Comparison of ENCODE assay signal across 1 cellular context in genomic region chr5:146137967-146138403, GRCh38.
A peak's percentile ranks its signal among the peaks of the same experiment; 100 is the strongest.
TF ChIP-seq lines count a peak whose summit lies in the region.

No MANE protein-coding gene starts in this region.

TF ChIP-seq in HepG2, 621 proteins besides CTCF, POLR2A, EP300 and RAD21 (continues in another document):
- TF ChIP-seq TBX2 (CRISPR knock-in tag; IDR thresholded peaks at IDR 0.05; ENCODE audit: borderline replicate concordance) = peak; percentile 45; the same call in 1 of the 2 replicates
- TF ChIP-seq SAFB2 (CRISPR knock-in tag; IDR thresholded peaks at IDR 0.05; ENCODE audit: borderline replicate concordance, low read depth) = 0 out of 2 replicates have a peak, but pooled peaks have one; percentile 49
- TF ChIP-seq CREB1 (IDR thresholded peaks at IDR 0.05) = 0 out of 2 replicates have a peak, but pooled peaks have one; percentile 34
- TF ChIP-seq CREB1 (CRISPR knock-in tag; IDR thresholded peaks at IDR 0.05) = peak; percentile 66
- peak; percentile 59 for TF ChIP-seq ELF3 (CRISPR knock-in tag; IDR thresholded peaks at IDR 0.05)
- peak; percentile 49; the same call in 1 of the 2 replicates for TF ChIP-seq FOXK1 (CRISPR knock-in tag; IDR thresholded peaks at IDR 0.05; ENCODE audit: borderline replicate concordance, low read depth)
- TF ChIP-seq RNF2 (conservative IDR thresholded peaks at IDR 0.05; ENCODE audit: low read depth) = no peak
- TF ChIP-seq ZNF549 (CRISPR knock-in tag; IDR thresholded peaks at IDR 0.05) = no peak
- TF ChIP-seq ZNF263 (CRISPR knock-in tag; IDR thresholded peaks at IDR 0.05) = no peak
- peak; percentile 61 for TF ChIP-seq GATAD2A (CRISPR knock-in tag; IDR thresholded peaks at IDR 0.05)
- TF ChIP-seq ZNF782 (CRISPR knock-in tag; IDR thresholded peaks at IDR 0.05; ENCODE audit: borderline replicate concordance) = no peak
- TF ChIP-seq SP4 (CRISPR knock-in tag; IDR thresholded peaks at IDR 0.05) = peak; percentile 25; the same call in 1 of the 2 replicates
- TF ChIP-seq ZSCAN31 (CRISPR knock-in tag; IDR thresholded peaks at IDR 0.05; ENCODE audit: low read depth) = no peak
- TF ChIP-seq ZNF629 (CRISPR knock-in tag; conservative IDR thresholded peaks at IDR 0.05) = no peak
- no peak for TF ChIP-seq ZNF101 (CRISPR knock-in tag; IDR thresholded peaks at IDR 0.05; ENCODE audit: borderline replicate concordance, low read depth)
- TF ChIP-seq AKAP8 (CRISPR knock-in tag; IDR thresholded peaks at IDR 0.05) = no peak
- no peak for TF ChIP-seq ZNF737 (CRISPR knock-in tag; IDR thresholded peaks at IDR 0.05; ENCODE audit: borderline replicate concordance)
- peak; percentile 56 for TF ChIP-seq TCF7 (IDR thresholded peaks at IDR 0.05; ENCODE audit: low read depth)
- TF ChIP-seq CEBPG (CRISPR knock-in tag; IDR thresholded peaks at IDR 0.05) = peak; percentile 95
- peak; percentile 71 for TF ChIP-seq FOXO1 (CRISPR knock-in tag; IDR thresholded peaks at IDR 0.05)
- no peak for TF ChIP-seq HOXA9 (CRISPR knock-in tag; IDR thresholded peaks at IDR 0.05; ENCODE audit: borderline replicate concordance)
- TF ChIP-seq SMAD9 (CRISPR knock-in tag; IDR thresholded peaks at IDR 0.05) = no peak
- no peak for TF ChIP-seq TBX3 (IDR thresholded peaks at IDR 0.05; ENCODE audit: borderline replicate concordance)
- TF ChIP-seq FOXK2 (IDR thresholded peaks at IDR 0.05) = peak; percentile 69; the same call in 1 of the 2 replicates
- TF ChIP-seq SP2 (CRISPR knock-in tag; IDR thresholded peaks at IDR 0.05) = no peak
- no peak for TF ChIP-seq TFDP1 (CRISPR knock-in tag; IDR thresholded peaks at IDR 0.05; ENCODE audit: borderline replicate concordance)
- no peak for TF ChIP-seq JUND (CRISPR knock-in tag; IDR thresholded peaks at IDR 0.05)
- no peak for TF ChIP-seq MYC (CRISPR knock-in tag; IDR thresholded peaks at IDR 0.05; ENCODE audit: borderline replicate concordance)
- TF ChIP-seq ZNF75D (CRISPR knock-in tag; IDR thresholded peaks at IDR 0.05; ENCODE audit: borderline replicate concordance) = no peak
- peak; percentile 33; the same call in 1 of the 2 replicates for TF ChIP-seq HMG20A (CRISPR knock-in tag; IDR thresholded peaks at IDR 0.05; ENCODE audit: borderline replicate concordance)
- peak; percentile 53; the same call in 1 of the 2 replicates for TF ChIP-seq IRF9 (CRISPR knock-in tag; IDR thresholded peaks at IDR 0.05; ENCODE audit: borderline replicate concordance)
- no peak for TF ChIP-seq ZNF790 (CRISPR knock-in tag; IDR thresholded peaks at IDR 0.05; ENCODE audit: borderline replicate concordance)
- TF ChIP-seq ZNF121 (CRISPR knock-in tag; IDR thresholded peaks at IDR 0.05) = 0 out of 2 replicates have a peak, but pooled peaks have one; percentile 5
- no peak for TF ChIP-seq MAZ (IDR thresholded peaks at IDR 0.05; ENCODE audit: borderline replicate concordance, low read depth, low read length)
- no peak for TF ChIP-seq MAZ (CRISPR knock-in tag; IDR thresholded peaks at IDR 0.05; ENCODE audit: low read depth)
- TF ChIP-seq REXO4 (CRISPR knock-in tag; IDR thresholded peaks at IDR 0.05; ENCODE audit: borderline replicate concordance) = no peak
- TF ChIP-seq MXI1 (IDR thresholded peaks at IDR 0.05; ENCODE audit: borderline replicate concordance, low read depth, low read length) = 0 out of 3 replicates have a peak, but pooled peaks have one; percentile 27
- TF ChIP-seq RARA (CRISPR knock-in tag; IDR thresholded peaks at IDR 0.05) = peak; percentile 61
- no peak for TF ChIP-seq ZNF124 (CRISPR knock-in tag; IDR thresholded peaks at IDR 0.05)
- no peak for TF ChIP-seq ZNF550 (CRISPR knock-in tag; IDR thresholded peaks at IDR 0.05; ENCODE audit: borderline replicate concordance)
- TF ChIP-seq SAP130 (CRISPR knock-in tag; IDR thresholded peaks at IDR 0.05; ENCODE audit: low read depth) = peak; percentile 56
- no peak for TF ChIP-seq ZHX2 (IDR thresholded peaks at IDR 0.05; ENCODE audit: low read depth)
- TF ChIP-seq ZHX2 (CRISPR knock-in tag; IDR thresholded peaks at IDR 0.05; ENCODE audit: borderline replicate concordance) = no peak
- peak; percentile 58; the same call in 1 of the 2 replicates for TF ChIP-seq ZNF331 (CRISPR knock-in tag; IDR thresholded peaks at IDR 0.05)
- TF ChIP-seq ZNF597 (CRISPR knock-in tag; IDR thresholded peaks at IDR 0.05) = no peak
- peak; percentile 71 for TF ChIP-seq ELF1 (CRISPR knock-in tag; IDR thresholded peaks at IDR 0.05)
- no peak for TF ChIP-seq ZNF484 (CRISPR knock-in tag; IDR thresholded peaks at IDR 0.05; ENCODE audit: borderline replicate concordance, low read depth)
- no peak for TF ChIP-seq RAD51 (IDR thresholded peaks at IDR 0.05; ENCODE audit: borderline replicate concordance)
- no peak for TF ChIP-seq ZNF234 (CRISPR knock-in tag; conservative IDR thresholded peaks at IDR 0.05)
- TF ChIP-seq HOXA7 (CRISPR knock-in tag; IDR thresholded peaks at IDR 0.05) = no peak
- TF ChIP-seq ZNF136 (CRISPR knock-in tag; IDR thresholded peaks at IDR 0.05; ENCODE audit: low read depth) = no peak
- TF ChIP-seq YEATS4 (CRISPR knock-in tag; IDR thresholded peaks at IDR 0.05; ENCODE audit: borderline replicate concordance) = 0 out of 2 replicates have a peak, but pooled peaks have one; percentile 33
- no peak for TF ChIP-seq MXD3 (CRISPR knock-in tag; IDR thresholded peaks at IDR 0.05)
- no peak for TF ChIP-seq ZNF143 (CRISPR knock-in tag; IDR thresholded peaks at IDR 0.05)
- TF ChIP-seq NR2F2 (IDR thresholded peaks at IDR 0.05; ENCODE audit: borderline replicate concordance, low read depth) = no peak
- TF ChIP-seq ZNF609 (CRISPR knock-in tag; IDR thresholded peaks at IDR 0.05; ENCODE audit: borderline replicate concordance) = peak; percentile 57; the same call in 1 of the 2 replicates
- peak; percentile 72; the same call in 1 of the 2 replicates for TF ChIP-seq NCOA2 (CRISPR knock-in tag; IDR thresholded peaks at IDR 0.05)
- no peak for TF ChIP-seq MATR3 (CRISPR knock-in tag; IDR thresholded peaks at IDR 0.05)
- TF ChIP-seq MTERF4 (CRISPR knock-in tag; IDR thresholded peaks at IDR 0.05) = no peak
- no peak for TF ChIP-seq STAT5B (CRISPR knock-in tag; IDR thresholded peaks at IDR 0.05)
- TF ChIP-seq KLF11 (CRISPR knock-in tag; IDR thresholded peaks at IDR 0.05) = no peak
